In the genomic region with DNA sequence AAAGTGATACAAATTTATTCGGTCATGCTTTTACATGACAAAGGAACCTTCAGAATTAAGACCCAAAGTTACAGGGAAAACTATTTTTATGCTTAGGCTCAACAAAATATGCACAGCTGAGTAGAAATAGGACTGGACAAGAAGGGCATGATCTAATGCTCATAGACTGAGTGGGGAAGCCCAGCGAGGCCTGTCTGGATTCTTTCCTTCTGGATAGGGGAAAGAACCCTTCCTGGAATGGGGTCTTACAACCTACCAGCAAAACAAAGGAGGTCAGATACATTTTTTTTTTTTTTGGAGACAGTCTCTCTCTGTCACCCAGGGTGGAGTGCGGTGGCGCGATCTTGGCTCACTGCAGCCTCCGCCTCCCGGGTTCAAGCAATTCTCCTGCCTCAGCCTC, we compare ENCODE assay signal across 19 cellular contexts. TPM values are rescaled to one million over a fixed set of nuclear protein-coding genes. Genes with fewer than 3 reads are reported as not detected.
A peak's percentile ranks its signal among the peaks of the same experiment; 100 is the strongest.
DNase-seq lines count a peak whose midpoint lies in the region; ATAC-seq and TF ChIP-seq lines count a peak whose summit lies in the region.
"Had no signal": no experiment of that assay in that cellular context is flagged by ENCODE, and none has a peak within 500 bp of the region (broad histone marks: within the 10 kb centered on the region; RNA-seq: fewer than 3 reads in every experiment).

No MANE protein-coding gene starts in this region.

- peaks cover 25% of the 10 kb centered on the region for H3K36me3 ChIP-seq in CD8-positive, alpha-beta memory T cell (ENCODE audit: insufficient read depth, low read length)
- H3K36me3 ChIP-seq in uterus (no peaks in the 10 kb centered on the region), BE2C (peaks cover 45% of the 10 kb centered on the region)

- H3K9me3 Mint-ChIP-seq in CD4-positive, alpha-beta T cell: no peaks in the 10 kb centered on the region
- H3K9me3 Mint-ChIP-seq in CD8-positive, alpha-beta memory T cell: no peaks in the 10 kb centered on the region
- H3K9me3 Mint-ChIP-seq in activated T-helper 2 cell treated with anti-CD3 and anti-CD28 coated beads, Interferon-gamma antibody, Interleukin-2, Interleukin-4, amounts not matched to agents 10 μg/mL and 5 μg/mL and 100 μg/mL, durations not matched to agents 14 hours and 24 hours and 36 hours: no peaks in the 10 kb centered on the region
- H3K9me3 Mint-ChIP-seq in naive thymus-derived CD8-positive, alpha-beta T cell: no peaks in the 10 kb centered on the region

- no peak for DNase-seq in CD4-positive, alpha-beta T cell
- no peak for DNase-seq in CD8-positive, alpha-beta memory T cell
- DNase-seq in activated T-helper 2 cell treated with anti-CD3 and anti-CD28 coated beads, Interferon-gamma antibody, Interleukin-2, Interleukin-4, amounts not matched to agents 10 μg/mL and 5 μg/mL and 100 μg/mL, durations not matched to agents 14 hours and 24 hours and 36 hours (ENCODE audit: low spot score): no peak
- DNase-seq in naive thymus-derived CD8-positive, alpha-beta T cell: no peak
- DNase-seq in uterus (no peak), sciatic nerve (ENCODE audit: low spot score) (no peak), BE2C (no peak)
- DNase-seq: activated effector memory CD4-positive, alpha-beta T cell treated with anti-CD3 and anti-CD28 coated beads, Interleukin-2, amount 50 U/mL, for 16 hours; DMS79; effector CD4-positive, alpha-beta T cell; left lung; NCI-H1092; NCI-H69; SJCRH30; small intestine; thyroid gland had no signal

- CTCF ChIA-PET in CD4-positive, alpha-beta T cell (lab: Charles Lee): no interaction called here
- CTCF ChIA-PET in CD8-positive, alpha-beta memory T cell (lab: Charles Lee): no interaction called here

- TF ChIP-seq POLR2A in uterus (IDR thresholded peaks at IDR 0.05): no peak

- H3K36me3 Mint-ChIP-seq in CD4-positive, alpha-beta T cell (ENCODE audit: low read depth): peaks cover 48% of the 10 kb centered on the region
- peaks cover 0 to 59% (median 6%) of the 10 kb centered on the region in 3 donors for H3K36me3 Mint-ChIP-seq in CD8-positive, alpha-beta memory T cell
- peaks cover 63% of the 10 kb centered on the region for H3K36me3 Mint-ChIP-seq in activated T-helper 2 cell treated with anti-CD3 and anti-CD28 coated beads, Interferon-gamma antibody, Interleukin-2, Interleukin-4, amounts not matched to agents 10 μg/mL and 5 μg/mL and 100 μg/mL, durations not matched to agents 14 hours and 24 hours and 36 hours (ENCODE audit: low read depth)
- H3K36me3 Mint-ChIP-seq in naive thymus-derived CD8-positive, alpha-beta T cell: peaks cover 0 to 34% (median 0%) of the 10 kb centered on the region in 3 donors

- peaks cover 9% of the 10 kb centered on the region for H3K4me1 ChIP-seq in CD8-positive, alpha-beta memory T cell (ENCODE audit: insufficient read depth, low read length)
- H3K4me1 ChIP-seq in uterus (no peaks in the 10 kb centered on the region), BE2C (no peaks in the 10 kb centered on the region)
- H3K4me1 ChIP-seq: SJCRH30 had no signal

- intact Hi-C loops in CD4-positive, alpha-beta T cell (cut with DNase I, micrococcal nuclease): loop anchor here in 1 of 2 experiments (5.0 kb wide), 4 partner anchors 137 to 1072 kb away; a partner anchor contains a TSS
- intact Hi-C loops in activated T-helper 2 cell treated with anti-CD3 and anti-CD28 coated beads, Interferon-gamma antibody, Interleukin-2, Interleukin-4, amounts not matched to agents 10 μg/mL and 5 μg/mL and 100 μg/mL, durations not matched to agents 14 hours and 24 hours and 36 hours (cut with micrococcal nuclease): loop anchor here (5.0 kb wide), 1 partner anchor 367 kb away; a partner anchor contains a TSS
- intact Hi-C loops in uterus (cut with DNase I; ENCODE audit: low total_unique reads): no loop called here
- intact Hi-C loops in sciatic nerve (cut with DNase I): no loop called here

- no peaks in the 10 kb centered on the region for H3K9me3 ChIP-seq in CD4-positive, alpha-beta T cell (ENCODE audit: control insufficient read depth, low read length)
- no peaks in the 10 kb centered on the region for H3K9me3 ChIP-seq in CD8-positive, alpha-beta memory T cell (ENCODE audit: low read length)
- no peaks in the 10 kb centered on the region for H3K9me3 ChIP-seq in uterus
- H3K9me3 ChIP-seq in BE2C: no peaks in the 10 kb centered on the region
- H3K9me3 ChIP-seq: BLaER1, esophagus muscularis mucosa, left lung, SJCRH30, thyroid gland had no signal

- no peaks in the 10 kb centered on the region for H3K27me3 ChIP-seq in CD4-positive, alpha-beta T cell (ENCODE audit: control insufficient read depth, insufficient read depth, low read length)
- H3K27me3 ChIP-seq in CD8-positive, alpha-beta memory T cell (ENCODE audit: insufficient read depth, low read length, poor library complexity, severe bottlenecking): no peaks in the 10 kb centered on the region
- H3K27me3 ChIP-seq in uterus (no peaks in the 10 kb centered on the region), BE2C (no peaks in the 10 kb centered on the region)
- H3K27me3 ChIP-seq: BLaER1, esophagus muscularis mucosa, left lung, SJCRH30, thyroid gland had no signal

- no peak for TF ChIP-seq CTCF in CD4-positive, alpha-beta T cell (IDR thresholded peaks at IDR 0.05)
- TF ChIP-seq CTCF in uterus (IDR thresholded peaks at IDR 0.05): no peak
- TF ChIP-seq CTCF in BE2C (IDR thresholded peaks at IDR 0.05; ENCODE audit: low read depth, low read length): no peak

- H3K4me3 Mint-ChIP-seq in CD4-positive, alpha-beta T cell: peak overlapping the region; percentile 74
- H3K4me3 Mint-ChIP-seq in CD8-positive, alpha-beta memory T cell: peak overlapping the region in 6 of 7 donors; percentile 51 to 89 (median 55)
- peak overlapping the region; percentile 28 for H3K4me3 Mint-ChIP-seq in activated T-helper 2 cell treated with anti-CD3 and anti-CD28 coated beads, Interferon-gamma antibody, Interleukin-2, Interleukin-4, amounts not matched to agents 10 μg/mL and 5 μg/mL and 100 μg/mL, durations not matched to agents 14 hours and 24 hours and 36 hours (ENCODE audit: low read depth)
- H3K4me3 Mint-ChIP-seq in naive thymus-derived CD8-positive, alpha-beta T cell: peak overlapping the region in 9 of 10 donors; percentile 7 to 81 (median 34)

- no peaks in the 10 kb centered on the region for H3K27me3 Mint-ChIP-seq in CD4-positive, alpha-beta T cell
- no peaks in the 10 kb centered on the region for H3K27me3 Mint-ChIP-seq in CD8-positive, alpha-beta memory T cell
- H3K27me3 Mint-ChIP-seq in activated T-helper 2 cell treated with anti-CD3 and anti-CD28 coated beads, Interferon-gamma antibody, Interleukin-2, Interleukin-4, amounts not matched to agents 10 μg/mL and 5 μg/mL and 100 μg/mL, durations not matched to agents 14 hours and 24 hours and 36 hours (ENCODE audit: low read depth): no peaks in the 10 kb centered on the region
- no peaks in the 10 kb centered on the region for H3K27me3 Mint-ChIP-seq in naive thymus-derived CD8-positive, alpha-beta T cell

- peaks cover 30% of the 10 kb centered on the region for H3K4me1 Mint-ChIP-seq in CD4-positive, alpha-beta T cell (ENCODE audit: low read depth)
- peaks cover 20 to 45% (median 36%) of the 10 kb centered on the region in 3 donors for H3K4me1 Mint-ChIP-seq in CD8-positive, alpha-beta memory T cell
- peaks cover 14% of the 10 kb centered on the region for H3K4me1 Mint-ChIP-seq in activated T-helper 2 cell treated with anti-CD3 and anti-CD28 coated beads, Interferon-gamma antibody, Interleukin-2, Interleukin-4, amounts not matched to agents 10 μg/mL and 5 μg/mL and 100 μg/mL, durations not matched to agents 14 hours and 24 hours and 36 hours (ENCODE audit: low read depth)
- peaks cover 23 to 46% (median 36%) of the 10 kb centered on the region in 4 donors for H3K4me1 Mint-ChIP-seq in naive thymus-derived CD8-positive, alpha-beta T cell

- no peak overlapping the region for H3K27ac ChIP-seq in CD4-positive, alpha-beta T cell (ENCODE audit: low read depth, low read length)
- no peak overlapping the region for H3K27ac ChIP-seq in CD8-positive, alpha-beta memory T cell (ENCODE audit: low read depth, low read length)
- no peak overlapping the region for H3K27ac ChIP-seq in uterus
- H3K27ac ChIP-seq: BLaER1, esophagus muscularis mucosa, KMS-11, left lung, SJCRH30, thyroid gland had no signal

- peak overlapping the region; percentile 70 for H3K27ac Mint-ChIP-seq in CD4-positive, alpha-beta T cell
- H3K27ac Mint-ChIP-seq in CD8-positive, alpha-beta memory T cell: peak overlapping the region in 6 of 8 donors; percentile 31 to 89 (median 71)
- H3K27ac Mint-ChIP-seq in activated T-helper 2 cell treated with anti-CD3 and anti-CD28 coated beads, Interferon-gamma antibody, Interleukin-2, Interleukin-4, amounts not matched to agents 10 μg/mL and 5 μg/mL and 100 μg/mL, durations not matched to agents 14 hours and 24 hours and 36 hours: peak overlapping the region; percentile 33
- peak overlapping the region in 8 of 10 donors; percentile 2 to 76 (median 60) for H3K27ac Mint-ChIP-seq in naive thymus-derived CD8-positive, alpha-beta T cell

- H3K4me3 ChIP-seq in CD8-positive, alpha-beta memory T cell (ENCODE audit: low read length): no peak overlapping the region
- no peak overlapping the region for H3K4me3 ChIP-seq in uterus
- H3K4me3 ChIP-seq in BE2C (ENCODE audit: low read depth, low read length): no peak overlapping the region
- H3K4me3 ChIP-seq: BLaER1, esophagus muscularis mucosa, left lung, SJCRH30, thyroid gland had no signal

- ATAC-seq in CD4-positive, alpha-beta T cell (ENCODE audit: poor library complexity): no peak
- ATAC-seq in naive thymus-derived CD8-positive, alpha-beta T cell: no peak
- ATAC-seq in sciatic nerve: no peak
- ATAC-seq: left lung had no signal

- POLR2A ChIA-PET in CD4-positive, alpha-beta T cell (lab: Charles Lee): no interaction called here
- POLR2A ChIA-PET in CD8-positive, alpha-beta memory T cell (lab: Charles Lee): no interaction called here
- POLR2A ChIA-PET in naive thymus-derived CD8-positive, alpha-beta T cell (lab: Charles Lee): interaction anchor here (0.7 kb wide), 1 partner anchor 367 kb away, joined by 3 read pairs; a partner anchor contains a TSS

RNA-seq across cellular contexts. Expression of a gene that starts 2.2 kb away (rescaled TPM):
- 10 to 100 TPM; 33.3 to 37.1 TPM for total RNA-seq in CD4-positive, alpha-beta T cell
- total RNA-seq in CD8-positive, alpha-beta memory T cell: 10 to 100 TPM; 46.2 to 53.4 TPM
- polyA plus RNA-seq in CD8-positive, alpha-beta memory T cell: 21.1 TPM
- total RNA-seq in activated T-helper 2 cell treated with anti-CD3 and anti-CD28 coated beads, Interferon-gamma antibody, Interleukin-2, Interleukin-4, amounts not matched to agents 10 μg/mL and 5 μg/mL and 100 μg/mL, durations not matched to agents 14 hours and 24 hours and 36 hours: 60.0 and 63.2 TPM in 2 replicates
- 10 to 100 TPM; 53.3 to 54.8 TPM for total RNA-seq in naive thymus-derived CD8-positive, alpha-beta T cell
- polyA plus RNA-seq in naive thymus-derived CD8-positive, alpha-beta T cell: 10 to 100 TPM; 15.2 to 24.1 (median 19.1) TPM
- total RNA-seq in uterus (10 to 100 TPM in 3 of 4 donors, 1 to 10 TPM in 1; 5.9 to 42.0 (median 23.9) TPM), sciatic nerve (22.6 TPM)
- 147 TPM for polyA plus RNA-seq in BE2C (2012; ENCODE audit: insufficient read depth, insufficient read length, low read depth)

RNA-seq across cellular contexts. Expression of a gene that starts 15.4 kb away (rescaled TPM):
- total RNA-seq in CD4-positive, alpha-beta T cell: 10 to 100 TPM; 90.8 to 94.8 TPM
- 100 to 1,000 TPM; 191 to 194 TPM for total RNA-seq in CD8-positive, alpha-beta memory T cell
- polyA plus RNA-seq in CD8-positive, alpha-beta memory T cell: 314 TPM
- total RNA-seq in activated T-helper 2 cell treated with anti-CD3 and anti-CD28 coated beads, Interferon-gamma antibody, Interleukin-2, Interleukin-4, amounts not matched to agents 10 μg/mL and 5 μg/mL and 100 μg/mL, durations not matched to agents 14 hours and 24 hours and 36 hours: 213 and 221 TPM in 2 replicates
- 10 to 100 TPM; 85.6 to 94.3 TPM for total RNA-seq in naive thymus-derived CD8-positive, alpha-beta T cell
- 100 to 1,000 TPM; 212 to 349 (median 259) TPM for polyA plus RNA-seq in naive thymus-derived CD8-positive, alpha-beta T cell
- total RNA-seq in uterus: 100 to 1,000 TPM in 3 of 4 donors, 10 to 100 TPM in 1; 60.2 to 362 (median 178) TPM
- 127 TPM for total RNA-seq in sciatic nerve
- polyA plus RNA-seq in BE2C (2012; ENCODE audit: insufficient read depth, insufficient read length, low read depth): 214 TPM

RNA-seq across cellular contexts. Expression of a gene that starts 33.8 kb away (rescaled TPM):
- 10 to 100 TPM; 36.0 to 37.3 TPM for total RNA-seq in CD4-positive, alpha-beta T cell
- total RNA-seq in CD8-positive, alpha-beta memory T cell: 10 to 100 TPM; 91.3 to 99.1 TPM
- 61.1 TPM for polyA plus RNA-seq in CD8-positive, alpha-beta memory T cell
- 65.8 and 66.0 TPM in 2 replicates for total RNA-seq in activated T-helper 2 cell treated with anti-CD3 and anti-CD28 coated beads, Interferon-gamma antibody, Interleukin-2, Interleukin-4, amounts not matched to agents 10 μg/mL and 5 μg/mL and 100 μg/mL, durations not matched to agents 14 hours and 24 hours and 36 hours
- 10 to 100 TPM; 54.3 to 57.3 TPM for total RNA-seq in naive thymus-derived CD8-positive, alpha-beta T cell
- 10 to 100 TPM; 59.9 to 64.5 (median 62.6) TPM for polyA plus RNA-seq in naive thymus-derived CD8-positive, alpha-beta T cell
- total RNA-seq in uterus (100 to 1,000 TPM in 1 of 4 donors, 10 to 100 TPM in 3; 35.1 to 114 (median 66.7) TPM), sciatic nerve (37.1 TPM)
- polyA plus RNA-seq in BE2C (2012; ENCODE audit: insufficient read depth, insufficient read length, low read depth): 187 TPM

RNA-seq across cellular contexts. Expression of a gene that starts 33.9 kb away (rescaled TPM):
- 10 to 100 TPM; 12.3 to 12.9 TPM for total RNA-seq in CD4-positive, alpha-beta T cell
- 10 to 100 TPM; 72.0 to 74.6 TPM for total RNA-seq in CD8-positive, alpha-beta memory T cell
- polyA plus RNA-seq in CD8-positive, alpha-beta memory T cell: 24.8 TPM
- 53.2 and 65.4 TPM in 2 replicates for total RNA-seq in activated T-helper 2 cell treated with anti-CD3 and anti-CD28 coated beads, Interferon-gamma antibody, Interleukin-2, Interleukin-4, amounts not matched to agents 10 μg/mL and 5 μg/mL and 100 μg/mL, durations not matched to agents 14 hours and 24 hours and 36 hours
- total RNA-seq in naive thymus-derived CD8-positive, alpha-beta T cell: 10 to 100 TPM; 27.5 to 34.6 TPM
- 10 to 100 TPM; 36.6 to 39.9 (median 38.8) TPM for polyA plus RNA-seq in naive thymus-derived CD8-positive, alpha-beta T cell
- 10 to 100 TPM; 12.3 to 66.4 (median 31.1) TPM for total RNA-seq in uterus
- total RNA-seq in sciatic nerve: 20.4 TPM
- 30.7 TPM for polyA plus RNA-seq in BE2C (2012; ENCODE audit: insufficient read depth, insufficient read length, low read depth)
